Comparison of ENCODE assay signal across 20 cellular contexts in the genomic region with DNA sequence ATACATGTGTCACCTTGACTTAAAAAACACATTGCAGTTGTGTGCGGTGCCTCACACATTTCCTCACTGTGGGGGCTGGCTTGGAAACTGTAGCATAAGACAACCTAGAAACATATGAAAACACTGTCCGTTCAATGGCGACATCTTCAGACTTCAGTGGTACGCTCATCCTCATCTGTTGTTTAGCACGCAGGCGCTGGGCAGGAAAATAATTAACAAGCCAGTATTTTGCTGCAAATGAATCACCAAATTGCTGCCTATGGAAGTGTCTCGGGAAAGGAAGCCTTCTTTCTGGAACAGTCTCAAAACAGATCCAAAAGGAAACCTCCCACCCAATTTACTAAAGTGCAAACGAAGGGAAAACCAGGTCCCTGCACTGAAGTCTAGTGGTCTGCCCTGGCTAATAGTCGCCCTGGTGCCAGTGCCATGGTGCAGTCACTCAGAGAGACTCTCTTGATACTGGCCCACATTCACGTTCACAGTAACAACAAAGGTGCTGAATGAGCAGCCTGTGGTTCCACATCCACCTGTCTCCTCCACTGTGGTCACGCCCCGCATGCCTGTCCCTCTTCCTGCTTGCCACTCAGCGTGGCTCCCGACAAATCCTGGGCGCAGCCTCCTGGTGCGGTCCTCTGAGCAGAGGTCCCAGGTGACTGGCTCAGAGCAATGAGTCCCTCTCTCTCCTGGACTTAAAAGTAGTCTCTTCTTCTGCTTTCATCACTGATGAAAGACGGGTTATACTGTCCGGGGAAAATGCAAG. TPM values are rescaled to one million over a fixed set of nuclear protein-coding genes. Genes with fewer than 3 reads are reported as not detected.
DNase-seq lines count a peak whose midpoint lies in the region; ATAC-seq and TF ChIP-seq lines count a peak whose summit lies in the region.
"Had no signal": no experiment of that assay in that cellular context is flagged by ENCODE, and none has a peak within 500 bp of the region (broad histone marks: within the 10 kb centered on the region; RNA-seq: fewer than 3 reads in every experiment).

No MANE protein-coding gene starts in this region.

- no peaks in the 10 kb centered on the region for H3K27me3 ChIP-seq in CD4-positive, alpha-beta memory T cell (ENCODE audit: insufficient read depth, low read length)
- no peaks in the 10 kb centered on the region for H3K27me3 ChIP-seq in Karpas-422 (ENCODE audit: low read length)
- H3K27me3 ChIP-seq: MG63 had no signal

- H3K4me3 Mint-ChIP-seq in natural killer cell treated with Interleukin-12 subunit alpha and Interleukin-12 subunit beta and Interleukin-15 and Interleukin-18, amount 100 ng/mL, for 72 hours, result no peak overlapping the region
- no peak overlapping the region for H3K4me3 Mint-ChIP-seq in natural killer cell
- H3K4me3 Mint-ChIP-seq in CD4-positive, alpha-beta memory T cell, result no peak overlapping the region

- TF ChIP-seq CTCF in natural killer cell (IDR thresholded peaks at IDR 0.05), result no peak

- ATAC-seq in natural killer cell treated with Interleukin-12 subunit alpha and Interleukin-12 subunit beta and Interleukin-15 and Interleukin-18, amount 100 ng/mL, for 72 hours, result no peak
- ATAC-seq in natural killer cell, result no peak

- H3K36me3 ChIP-seq in CD4-positive, alpha-beta memory T cell (ENCODE audit: insufficient read depth, low read length), result peaks cover 12% of the 10 kb centered on the region
- peaks cover 63% of the 10 kb centered on the region for H3K36me3 ChIP-seq in Karpas-422 (ENCODE audit: insufficient read depth, low read length)

- intact Hi-C loops in natural killer cell (cut with micrococcal nuclease), result no loop called here
- intact Hi-C loops in CD4-positive, alpha-beta memory T cell (cut with micrococcal nuclease), result no loop called here

- H2AFZ ChIP-seq in Karpas-422 (ENCODE audit: low read length), result no peak overlapping the region

- H3K9me2 ChIP-seq in Karpas-422 (replicated peaks; ENCODE audit: insufficient read depth, low read length), result no peaks in the 10 kb centered on the region

- no peak overlapping the region for H3K27ac ChIP-seq in CD4-positive, alpha-beta memory T cell (ENCODE audit: low read depth, low read length)
- no peak overlapping the region for H3K27ac ChIP-seq in Karpas-422 (ENCODE audit: low read length)

- H3K4me1 ChIP-seq in CD4-positive, alpha-beta memory T cell (ENCODE audit: insufficient read depth, low read length), result no peaks in the 10 kb centered on the region
- peaks cover 7% of the 10 kb centered on the region for H3K4me1 ChIP-seq in Karpas-422 (ENCODE audit: low read length)

- no peaks in the 10 kb centered on the region for H3K9me3 Mint-ChIP-seq in natural killer cell treated with Interleukin-12 subunit alpha and Interleukin-12 subunit beta and Interleukin-15 and Interleukin-18, amount 100 ng/mL, for 72 hours
- H3K9me3 Mint-ChIP-seq in natural killer cell, result no peaks in the 10 kb centered on the region
- no peaks in the 10 kb centered on the region for H3K9me3 Mint-ChIP-seq in CD4-positive, alpha-beta memory T cell

- H3K27me3 Mint-ChIP-seq in natural killer cell treated with Interleukin-12 subunit alpha and Interleukin-12 subunit beta and Interleukin-15 and Interleukin-18, amount 100 ng/mL, for 72 hours, result no peaks in the 10 kb centered on the region
- no peaks in the 10 kb centered on the region for H3K27me3 Mint-ChIP-seq in natural killer cell (ENCODE audit: low read depth in 2 of 2)
- H3K27me3 Mint-ChIP-seq in CD4-positive, alpha-beta memory T cell, result no peaks in the 10 kb centered on the region

- no peak overlapping the region for H3K9ac ChIP-seq in Karpas-422 (ENCODE audit: low read length)

- no peaks in the 10 kb centered on the region for H3K9me3 ChIP-seq in CD4-positive, alpha-beta memory T cell (ENCODE audit: control insufficient read depth in 1 of 2, low read length in 2 of 2)
- H3K9me3 ChIP-seq in Karpas-422 (ENCODE audit: low read length), result no peaks in the 10 kb centered on the region
- H3K9me3 ChIP-seq: MG63 had no signal

- H3K27ac Mint-ChIP-seq in natural killer cell treated with Interleukin-12 subunit alpha and Interleukin-12 subunit beta and Interleukin-15 and Interleukin-18, amount 100 ng/mL, for 72 hours, result peak overlapping the region; percentile 20 to 51
- H3K27ac Mint-ChIP-seq in natural killer cell, result peak overlapping the region in 1 of 2 donors; percentile 5
- no peak overlapping the region for H3K27ac Mint-ChIP-seq in CD4-positive, alpha-beta memory T cell

- no peaks in the 10 kb centered on the region for H4K20me1 ChIP-seq in Karpas-422 (ENCODE audit: insufficient read depth, low read depth, low read length)

- peaks cover 14 to 23% of the 10 kb centered on the region in 2 donors for H3K4me1 Mint-ChIP-seq in natural killer cell treated with Interleukin-12 subunit alpha and Interleukin-12 subunit beta and Interleukin-15 and Interleukin-18, amount 100 ng/mL, for 72 hours (ENCODE audit: low read depth in 2 of 2)
- H3K4me1 Mint-ChIP-seq in natural killer cell, result peaks cover 8 to 15% of the 10 kb centered on the region in 2 donors
- H3K4me1 Mint-ChIP-seq in CD4-positive, alpha-beta memory T cell, result no peaks in the 10 kb centered on the region

- POLR2A ChIA-PET in CD4-positive, alpha-beta memory T cell (lab: Charles Lee; ENCODE audit: partially characterized antibody), result no interaction called here

- H3K4me2 ChIP-seq in Karpas-422 (ENCODE audit: low read depth, low read length, poor library complexity, severe bottlenecking), result no peak overlapping the region

- no peaks in the 10 kb centered on the region for H3K79me2 ChIP-seq in Karpas-422 (ENCODE audit: low read length)

- H3K36me3 Mint-ChIP-seq in natural killer cell treated with Interleukin-12 subunit alpha and Interleukin-12 subunit beta and Interleukin-15 and Interleukin-18, amount 100 ng/mL, for 72 hours, result peaks cover 6% of the 10 kb centered on the region
- H3K36me3 Mint-ChIP-seq in natural killer cell, result peaks cover 11% of the 10 kb centered on the region
- H3K36me3 Mint-ChIP-seq in CD4-positive, alpha-beta memory T cell, result peaks cover 50 to 63% of the 10 kb centered on the region in 2 donors

- H3K4me3 ChIP-seq in CD4-positive, alpha-beta memory T cell (ENCODE audit: low read length in 2 of 2), result no peak overlapping the region
- no peak overlapping the region for H3K4me3 ChIP-seq in Karpas-422 (ENCODE audit: low read length)
- H3K4me3 ChIP-seq: MG63 had no signal

- DNase-seq in natural killer cell treated with Interleukin-12 subunit alpha and Interleukin-12 subunit beta and Interleukin-15 and Interleukin-18, amount 100 ng/mL, for 72 hours (ENCODE audit: low spot score), result no peak
- DNase-seq in natural killer cell (no peak), glomerular visceral epithelial cell (ENCODE audit: extremely low spot score) (peak; percentile 23), mucosa of gallbladder (ENCODE audit: low spot score) (peak; percentile 51), Karpas-422 (no peak), NCI-H69 (lab: John Stamatoyannopoulos, UW) (no peak)
- no peak for DNase-seq in CD4-positive, alpha-beta memory T cell
- no peak for DNase-seq in activated naive CD4-positive, alpha-beta T cell treated with anti-CD3 and anti-CD28 coated beads, Interleukin-2, amount 50 U/mL, for 16 hours
- DNase-seq: 8988T; C1 segment of cervical spinal cord; COR-L47; EL; H7; MG63; NCI-H1092 treated with DMSO at 0.1 percent for 48 hours; NCI-H187; NK-92 treated with Interleukin-12 subunit alpha and Interleukin-12 subunit beta, amount 100 ng/mL, for 24 hours; OCI-M1; RPMI8226; SIG-M5 had no signal

- CTCF ChIA-PET in CD4-positive, alpha-beta memory T cell (lab: Charles Lee; ENCODE audit: partially characterized antibody), result no interaction called here

RNA-seq across cellular contexts. Expression of gene MUC13, which starts 35.6 kb away (rescaled TPM):
- under 1 TPM in 1 of 2 donors, not detected in 1; 0.84 TPM for total RNA-seq in natural killer cell treated with Interleukin-12 subunit alpha and Interleukin-12 subunit beta and Interleukin-15 and Interleukin-18, amount 100 ng/mL, for 72 hours
- 1 to 10 TPM in 1 of 3 donors, under 1 TPM in 2; 0.16 to 2.1 (median 0.63) TPM for total RNA-seq in natural killer cell
- 248 TPM for total RNA-seq in mucosa of gallbladder
- not detected for total RNA-seq in CD4-positive, alpha-beta memory T cell
- polyA plus RNA-seq in CD4-positive, alpha-beta memory T cell, result not detected
- 0.07 TPM in 1 of 2 replicates, not detected in the other for total RNA-seq in Karpas-422 (2014; rRNA removed; shearing (Covaris generic); ENCODE audit: low replicate concordance)
- total RNA-seq: H7 had no signal

Comparison
In these comparisons a context has a peak if more than half of its experiments do, and no peak if none do; other contexts are left out.
1. DNase-seq: peak in glomerular visceral epithelial cell (single experiment) and mucosa of gallbladder (single experiment); none in natural killer cell treated with Interleukin-12 subunit alpha and Interleukin-12 subunit beta and Interleukin-15 and Interleukin-18, amount 100 ng/mL, for 72 hours (single experiment), natural killer cell (single experiment), CD4-positive, alpha-beta memory T cell (0 of 5), Karpas-422 (single experiment), NCI-H69 (single experiment) and activated naive CD4-positive, alpha-beta T cell treated with anti-CD3 and anti-CD28 coated beads, Interleukin-2, amount 50 U/mL, for 16 hours (single experiment).
2. H3K27ac Mint-ChIP-seq: peak in natural killer cell treated with Interleukin-12 subunit alpha and Interleukin-12 subunit beta and Interleukin-15 and Interleukin-18, amount 100 ng/mL, for 72 hours (2 of 2); none in CD4-positive, alpha-beta memory T cell (0 of 7).
3. RNA of gene MUC13, which starts 35.6 kb away (total RNA-seq): 248 TPM in mucosa of gallbladder (single experiment); 0.84 TPM in natural killer cell treated with Interleukin-12 subunit alpha and Interleukin-12 subunit beta and Interleukin-15 and Interleukin-18, amount 100 ng/mL, for 72 hours, 0.16 to 2.1 TPM in natural killer cell, not detected in CD4-positive, alpha-beta memory T cell and 0.07 TPM in Karpas-422; every median in the first group is over 10 times any median in the second.